ENCODE assay signal across 8 cellular contexts in genomic region chr20:59598625-59599310, GRCh38. TPM values are rescaled to one million over a fixed set of nuclear protein-coding genes. Genes with fewer than 3 reads are reported as not detected.
A peak's percentile ranks its signal among the peaks of the same experiment; 100 is the strongest.
DNase-seq lines count a peak whose midpoint lies in the region; ATAC-seq and TF ChIP-seq lines count a peak whose summit lies in the region.

No MANE protein-coding gene starts in this region.

- no peaks in the 10 kb centered on the region for H3K36me3 ChIP-seq in upper lobe of right lung

- CTCF ChIA-PET in activated CD4-positive, alpha-beta T cell treated with anti-CD3 and anti-CD28 coated beads for 36 hours (lab: Charles Lee), result interaction anchor here (0.6 to 1.8 kb wide), 12 partner anchors 9 to 996 kb away, joined by 3 to 7 read pairs (median 3); no protein-coding TSS in a partner anchor

- ATAC-seq in activated CD4-positive, alpha-beta T cell treated with anti-CD3 and anti-CD28 coated beads for 36 hours, result no peak
- ATAC-seq in upper lobe of right lung (peak; percentile 74), GM19467 (IDR thresholded peaks at IDR 0.05; ENCODE audit: unreplicated experiment) (no peak)

- no peaks in the 10 kb centered on the region for H3K36me3 Mint-ChIP-seq in activated CD4-positive, alpha-beta T cell treated with anti-CD3 and anti-CD28 coated beads for 36 hours (ENCODE audit: low read depth)

- no peaks in the 10 kb centered on the region for H3K4me1 ChIP-seq in upper lobe of right lung

- no peaks in the 10 kb centered on the region for H3K4me1 Mint-ChIP-seq in activated CD4-positive, alpha-beta T cell treated with anti-CD3 and anti-CD28 coated beads for 36 hours

- no peak overlapping the region for H3K4me3 Mint-ChIP-seq in activated CD4-positive, alpha-beta T cell treated with anti-CD3 and anti-CD28 coated beads for 36 hours

- H3K9me3 Mint-ChIP-seq in activated CD4-positive, alpha-beta T cell treated with anti-CD3 and anti-CD28 coated beads for 36 hours (ENCODE audit: low read depth), result no peaks in the 10 kb centered on the region

- peak; percentile 65 for DNase-seq in activated CD4-positive, alpha-beta T cell treated with anti-CD3 and anti-CD28 coated beads for 36 hours
- no peak for DNase-seq in activated CD4-positive, alpha-beta T cell treated with anti-CD3 and anti-CD28 coated beads for 1 hour
- DNase-seq in HT-29 (ENCODE audit: low spot score) (peak; percentile 80), RKO (ENCODE audit: low spot score) (peak; percentile 54), caudate nucleus (lab: John Stamatoyannopoulos, UW) (peak in 44 of 61 donors; percentile 16 to 78 (median 38)), medulla oblongata (ENCODE audit: extremely low spot score) (peak; percentile 77), upper lobe of right lung (no peak)

- H3K27me3 ChIP-seq in upper lobe of right lung, result peaks cover 31% of the 10 kb centered on the region

- intact Hi-C loops in activated CD4-positive, alpha-beta T cell treated with anti-CD3 and anti-CD28 coated beads for 36 hours (cut with DNase I, micrococcal nuclease), result loop anchor here (1.0 to 2.0 kb wide), 2 partner anchors 153 to 252 kb away; no protein-coding TSS in a partner anchor
- intact Hi-C loops in upper lobe of right lung (cut with DNase I), result no loop called here

- POLR2A ChIA-PET in activated CD4-positive, alpha-beta T cell treated with anti-CD3 and anti-CD28 coated beads for 36 hours (lab: Charles Lee), result no interaction called here

- peaks cover 42% of the 10 kb centered on the region for H3K27me3 Mint-ChIP-seq in activated CD4-positive, alpha-beta T cell treated with anti-CD3 and anti-CD28 coated beads for 36 hours

- H3K9me3 ChIP-seq in upper lobe of right lung, result no peaks in the 10 kb centered on the region

- peak; percentile 71 for TF ChIP-seq CTCF in upper lobe of right lung (IDR thresholded peaks at IDR 0.05)

- H3K27ac Mint-ChIP-seq in activated CD4-positive, alpha-beta T cell treated with anti-CD3 and anti-CD28 coated beads for 36 hours, result no peak overlapping the region

- H3K27ac ChIP-seq in caudate nucleus (ENCODE audit: low read depth, low read length) (no peak overlapping the region), upper lobe of right lung (no peak overlapping the region)

- no peak overlapping the region for H3K4me3 ChIP-seq in upper lobe of right lung

RNA-seq across cellular contexts. Expression of gene PHACTR3, which starts 5.6 kb away (rescaled TPM):
- total RNA-seq in activated CD4-positive, alpha-beta T cell treated with anti-CD3 and anti-CD28 coated beads for 36 hours, result not detected
- 0.18 and 0.26 TPM in 2 replicates for total RNA-seq in HT-29 (2014; rRNA removed; shearing (Covaris generic))
- 18.2 TPM for total RNA-seq in upper lobe of right lung

Comparison
In these comparisons a context has a peak if more than half of its experiments do, and no peak if none do; other contexts are left out.
1. DNase-seq: peak in activated CD4-positive, alpha-beta T cell treated with anti-CD3 and anti-CD28 coated beads for 36 hours (single experiment), HT-29 (single experiment), RKO (single experiment), caudate nucleus (44 of 61) and medulla oblongata (single experiment); none in activated CD4-positive, alpha-beta T cell treated with anti-CD3 and anti-CD28 coated beads for 1 hour (single experiment) and upper lobe of right lung (single experiment).
2. RNA of gene PHACTR3, which starts 5.6 kb away (total RNA-seq): 18.2 TPM in upper lobe of right lung (single experiment); 0.18 to 0.26 TPM in HT-29 and not detected in activated CD4-positive, alpha-beta T cell treated with anti-CD3 and anti-CD28 coated beads for 36 hours; every median in the first group is over 10 times any median in the second.